In genomic region chr1:37553598-37553926, GRCh38 we compare ENCODE assay signal across 8 cellular contexts. TPM values are rescaled to one million over a fixed set of nuclear protein-coding genes. Genes with fewer than 3 reads are reported as not detected.
DNase-seq lines count a peak whose midpoint lies in the region; ATAC-seq and TF ChIP-seq lines count a peak whose summit lies in the region.

No MANE protein-coding gene starts in this region.

- peak; percentile 13 for ATAC-seq in GM21515 (IDR thresholded peaks at IDR 0.05; ENCODE audit: unreplicated experiment)

- no peak for TF ChIP-seq CTCF in RWPE1 (conservative IDR thresholded peaks at IDR 0.05; ENCODE audit: low read depth)
- no peak for TF ChIP-seq CTCF in fibroblast of lung (conservative IDR thresholded peaks at IDR 0.05 in 1 of 2, IDR thresholded peaks at IDR 0.05 in 1 of 2; ENCODE audit: low read depth in 1 of 2, low read length in 2 of 2)

- DNase-seq in RWPE1 (ENCODE audit: low spot score) (no peak), fibroblast of lung (ENCODE audit: low read depth in 2 of 2) (no peak), skeletal muscle cell (ENCODE audit: low read depth) (no peak), NCI-H1092 (lab: John Stamatoyannopoulos, UW) (no peak), HT-29 (ENCODE audit: low spot score) (no peak), T-helper 9 cell (no peak), iPS-NIHi11 (ENCODE audit: low spot score) (no peak)

- no peaks in the 10 kb centered on the region for H3K27me3 ChIP-seq in fibroblast of lung (ENCODE audit: control insufficient read depth, insufficient read depth, low read length)

- peak overlapping the region; percentile 94 for H3K9ac ChIP-seq in fibroblast of lung (ENCODE audit: insufficient read depth, low read length)

- no peaks in the 10 kb centered on the region for H3K36me3 ChIP-seq in fibroblast of lung (ENCODE audit: control insufficient read depth, insufficient read depth, low read length)

- peak overlapping the region; percentile 67 for H2AFZ ChIP-seq in fibroblast of lung (ENCODE audit: low read length)

- H3K27ac ChIP-seq in RWPE1 (peak overlapping the region; percentile 79), fibroblast of lung (ENCODE audit: insufficient read depth, low read length) (peak overlapping the region; percentile 95)

- no peaks in the 10 kb centered on the region for H4K20me1 ChIP-seq in fibroblast of lung (ENCODE audit: control insufficient read depth, extremely low read depth, insufficient read depth, low read length)

- H3K4me2 ChIP-seq in fibroblast of lung (ENCODE audit: extremely low read depth, insufficient read depth, low read length): peak overlapping the region; percentile 92

- peaks cover 16% of the 10 kb centered on the region for H3K4me1 ChIP-seq in fibroblast of lung (ENCODE audit: control insufficient read depth, extremely low read depth, insufficient read depth, low read length)

- peak overlapping the region; percentile 78 to 99 (median 88) for H3K4me3 ChIP-seq in fibroblast of lung (replicated peaks in 1 of 4; ENCODE audit: control extremely low read depth in 1 of 4, insufficient read depth in 1 of 4, low read depth in 3 of 4, low read length in 4 of 4)
- H3K4me3 ChIP-seq in skeletal muscle cell (ENCODE audit: low read depth, low read length): peak overlapping the region; percentile 100

- H3K9me3 ChIP-seq in fibroblast of lung (ENCODE audit: control insufficient read depth, insufficient read depth, low read depth, low read length): no peaks in the 10 kb centered on the region

- POLR2A ChIA-PET in RWPE1 (lab: Yijun Ruan, JAX; ENCODE audit: low non-redundant PET): no interaction called here

- CTCF ChIA-PET in RWPE1 (lab: Yijun Ruan, JAX): interaction anchor here (0.7 kb wide), 1 partner anchor 836 kb away, joined by 3 read pairs; no protein-coding TSS in a partner anchor

- H3K79me2 ChIP-seq in fibroblast of lung (ENCODE audit: control insufficient read depth, insufficient read depth, low read length): peaks cover 36% of the 10 kb centered on the region

RNA-seq across cellular contexts. Expression of gene SNIP1, which starts 0.5 kb away (rescaled TPM):
- 10.9 and 11.3 TPM in 2 replicates for total RNA-seq in fibroblast of lung
- 8.0 and 8.2 TPM in 2 replicates for polyA plus RNA-seq in fibroblast of lung
- 7.1 and 9.5 TPM in 2 replicates for polyA plus RNA-seq in fibroblast of lung (2012)
- polyA minus RNA-seq in fibroblast of lung (ENCODE audit: low replicate concordance): 3.5 and 4.5 TPM in 2 replicates
- 15.9 and 23.9 TPM in 2 replicates for total RNA-seq in HT-29 (2014; rRNA removed; shearing (Covaris generic))

RNA-seq across cellular contexts. Expression of gene DNALI1, which starts 3.2 kb away (rescaled TPM):
- 3.6 and 5.0 TPM in 2 replicates for total RNA-seq in fibroblast of lung
- 8.3 and 13.4 TPM in 2 replicates for polyA plus RNA-seq in fibroblast of lung
- 20.5 and 23.2 TPM in 2 replicates for polyA plus RNA-seq in fibroblast of lung (2012)
- 5.5 and 18.9 TPM in 2 replicates for polyA minus RNA-seq in fibroblast of lung (ENCODE audit: low replicate concordance)
- 0.23 and 0.37 TPM in 2 replicates for total RNA-seq in HT-29 (2014; rRNA removed; shearing (Covaris generic))

RNA-seq across cellular contexts. Expression of gene MEAF6, which starts 39.0 kb away (rescaled TPM):
- 47.5 and 56.0 TPM in 2 replicates for total RNA-seq in fibroblast of lung
- 49.4 and 76.4 TPM in 2 replicates for polyA plus RNA-seq in fibroblast of lung
- polyA plus RNA-seq in fibroblast of lung (2012): 41.8 and 54.4 TPM in 2 replicates
- 7.5 and 8.1 TPM in 2 replicates for polyA minus RNA-seq in fibroblast of lung (ENCODE audit: low replicate concordance)
- 23.5 and 52.8 TPM in 2 replicates for total RNA-seq in HT-29 (2014; rRNA removed; shearing (Covaris generic))

RNA-seq across cellular contexts. Expression of gene GNL2, which starts 42.2 kb away (rescaled TPM):
- 56.0 and 73.3 TPM in 2 replicates for total RNA-seq in fibroblast of lung
- 50.0 and 58.7 TPM in 2 replicates for polyA plus RNA-seq in fibroblast of lung
- polyA plus RNA-seq in fibroblast of lung (2012): 79.3 and 101 TPM in 2 replicates
- polyA minus RNA-seq in fibroblast of lung (ENCODE audit: low replicate concordance): 11.9 and 22.6 TPM in 2 replicates
- total RNA-seq in HT-29 (2014; rRNA removed; shearing (Covaris generic)): 66.1 and 77.5 TPM in 2 replicates
